ENCODE assay signal across 7 cellular contexts in genomic region chr6:4865006-4865405, GRCh38.
A peak's percentile ranks its signal among the peaks of the same experiment; 100 is the strongest.
DNase-seq lines count a peak whose midpoint lies in the region; ATAC-seq, FAIRE-seq and TF ChIP-seq lines count a peak whose summit lies in the region.
"Not testable (repeated sequence)": the region's sequence is repeated elsewhere in the genome, so short reads cannot be mapped to it uniquely, and the experiment has no call there.

No MANE protein-coding gene starts in this region.

- intact Hi-C loops in PC-9 (cut with micrococcal nuclease; ENCODE audit: unreplicated experiment); K562 (cut with micrococcal nuclease); left colon (cut with DNase I, micrococcal nuclease); psoas muscle (cut with DNase I): not testable (repeated sequence)

- not testable (repeated sequence) for TF ChIP-seq RAD21 in K562 (CRISPR knock-in tag; conservative IDR thresholded peaks at IDR 0.05 in 1 of 2, IDR thresholded peaks at IDR 0.05 in 1 of 2)

- CTCF ChIA-PET in PC-9 (lab: Charles Lee); K562 (lab: Yijun Ruan, JAX; ENCODE audit: low intra/inter-chr PET ratio): not testable (repeated sequence)

- POLR2A ChIA-PET in PC-9 (lab: Charles Lee; ENCODE audit: unreplicated experiment); K562 (lab: Yijun Ruan, JAX): not testable (repeated sequence)

- not testable (repeated sequence) for H3K4me1 ChIP-seq in PC-9 (replicated peaks; ENCODE audit: insufficient read depth)
- H3K4me1 ChIP-seq in K562 (replicated peaks in 1 of 2; ENCODE audit: control insufficient read depth in 2 of 2, insufficient read depth in 2 of 2, low read length in 2 of 2) (peaks cover 0 to 10% of the 10 kb centered on the region in 2 experiments; a peak in 3 of 5 replicates), psoas muscle (peaks cover 13% of the 10 kb centered on the region)

- H3K4me2 ChIP-seq in PC-9; K562 (ENCODE audit: insufficient read depth, low read length): not testable (repeated sequence)

- not testable (repeated sequence) for H3K9ac ChIP-seq in K562 (ENCODE audit: insufficient read depth in 1 of 2, low read depth in 2 of 2, low read length in 2 of 2)

- in situ Hi-C loops in K562 (cut with MboI) = not testable (repeated sequence)

- ATAC-seq in K562 (peak; percentile 47; the same call in 2 of the 3 replicates), left colon (peak; percentile 77), psoas muscle (peak; percentile 51 to 83 (median 74))

- H2AFZ ChIP-seq in PC-9; K562 (ENCODE audit: low read depth, low read length): not testable (repeated sequence)

- H4K20me1 ChIP-seq in PC-9 (ENCODE audit: insufficient read depth); K562 (replicated peaks; ENCODE audit: control insufficient read depth, insufficient read depth, low read length): not testable (repeated sequence)

- H3K27ac ChIP-seq in PC-9 (peak overlapping the region; percentile 47; the same call in 1 of the 2 replicates), epithelial cell of prostate (peak overlapping the region; percentile 44)
- not testable (repeated sequence) for H3K27ac ChIP-seq in K562 (ENCODE audit: extremely low read depth, low read depth, low read length); psoas muscle

- not testable (repeated sequence) for H3K9me1 ChIP-seq in K562 (ENCODE audit: control insufficient read depth, insufficient read depth, low read length)

- H3K79me2 ChIP-seq in PC-9 (ENCODE audit: low read depth) = peaks cover 14% of the 10 kb centered on the region
- peaks cover 85% of the 10 kb centered on the region for H3K79me2 ChIP-seq in K562 (ENCODE audit: control insufficient read depth, insufficient read depth, low read length)

- DNase-seq in DMS53 treated with DMSO at 0.1 percent for 48 hours (lab: John Stamatoyannopoulos, UW; ENCODE audit: unreplicated experiment) = peak; percentile 80
- DNase-seq in LHCN-M2 (ENCODE audit: low read depth) = peak; percentile 56
- DNase-seq in PC-9 = peak; percentile 21 to 45
- DNase-seq in K562 (ENCODE audit: extremely low read depth in 1 of 4, low spot score in 3 of 4) = peak in 3 of 4 experiments; percentile 24 to 33 (median 27)
- peak; percentile 44 for DNase-seq in epithelial cell of prostate (ENCODE audit: low read depth, low spot score)
- DNase-seq in left colon = peak in 1 of 2 donors; percentile 34
- not testable (repeated sequence) for DNase-seq in psoas muscle

- 0 out of 2 replicates have a peak, but pooled peaks have one; percentile 24 for TF ChIP-seq EP300 in K562 (IDR thresholded peaks at IDR 0.05; ENCODE audit: low read length)

- H3K27me3 ChIP-seq in PC-9 (ENCODE audit: insufficient read depth, low read depth); K562 (ENCODE audit: control insufficient read depth in 2 of 2, insufficient read depth in 2 of 2, low read length in 2 of 2); psoas muscle (ENCODE audit: insufficient read depth in 3 of 3, low read length in 2 of 3): not testable (repeated sequence)

- H3K9me3 ChIP-seq in PC-9 (ENCODE audit: insufficient read depth, low read depth) = peaks cover 16% of the 10 kb centered on the region; the same call in 1 of the 2 replicates
- H3K9me3 ChIP-seq in K562 (replicated peaks; ENCODE audit: control insufficient read depth, insufficient read depth, low read depth, low read length) = not testable (repeated sequence)
- H3K9me3 ChIP-seq in psoas muscle = peaks cover 19% of the 10 kb centered on the region

- H3F3A ChIP-seq in PC-9 (ENCODE audit: insufficient read depth, low read depth) = not testable (repeated sequence)

- not testable (repeated sequence) for FAIRE-seq in K562 (lab: Jason Lieb, UNC)

- TF ChIP-seq POLR2A in K562 (conservative IDR thresholded peaks at IDR 0.05) = not testable (repeated sequence)

- BruUV-seq in PC-9 (replicated peaks; lab: Mats Ljungman, UMichigan); K562 (replicated peaks; lab: Mats Ljungman, UMichigan): not testable (repeated sequence)

- not testable (repeated sequence) for H3K36me3 ChIP-seq in PC-9 (ENCODE audit: low read depth); K562 (ENCODE audit: control insufficient read depth, insufficient read depth, low read length); psoas muscle (ENCODE audit: insufficient read depth in 1 of 2, low read depth in 1 of 2)

- TF ChIP-seq CTCF in PC-9 (conservative IDR thresholded peaks at IDR 0.05); K562 (IDR thresholded peaks at IDR 0.05 in 2 of 3, conservative IDR thresholded peaks at IDR 0.05 in 1 of 3; ENCODE audit: insufficient read depth in 2 of 3, low read depth in 1 of 3, low read length in 3 of 3); psoas muscle (IDR thresholded peaks at IDR 0.05): not testable (repeated sequence)

- H3K4me3 ChIP-seq in PC-9, K562, psoas muscle: not testable (repeated sequence)

- WGBS in K562 (ENCODE audit: insufficient coverage, low coverage, missing lambda C conversion rate) = 95% methylated on average over 4 of the region's 4 CpGs
- 93 to 100% (median 97%) methylated on average over 4 of the region's 4 CpGs for WGBS in psoas muscle, 3 donors

- H3K9me2 ChIP-seq in PC-9 (ENCODE audit: insufficient read depth) = not testable (repeated sequence)

TF ChIP-seq in K562, 482 proteins besides CTCF, POLR2A, EP300 and RAD21 (continues in another document):
- TF ChIP-seq CC2D1A (IDR thresholded peaks at IDR 0.05) (peak; percentile 89), TAL1 (IDR thresholded peaks at IDR 0.05) (peak; percentile 38; the same call in 1 of the 2 replicates), AFF1 (IDR thresholded peaks at IDR 0.05; ENCODE audit: low read depth in 1 of 2, partially characterized antibody in 2 of 2) (peak in 1 of 2 experiments; percentile 45), SMARCA4 (IDR thresholded peaks at IDR 0.05) (peak; percentile 48; the same call in 1 of the 2 replicates), ZBTB33 (CRISPR knock-in tag; IDR thresholded peaks at IDR 0.05) (peak; percentile 100), ATF7 (IDR thresholded peaks at IDR 0.05) (0 out of 2 replicates have a peak, but pooled peaks have one; percentile 7)
